ENCODE assay signal across 8 cellular contexts in the genomic region with DNA sequence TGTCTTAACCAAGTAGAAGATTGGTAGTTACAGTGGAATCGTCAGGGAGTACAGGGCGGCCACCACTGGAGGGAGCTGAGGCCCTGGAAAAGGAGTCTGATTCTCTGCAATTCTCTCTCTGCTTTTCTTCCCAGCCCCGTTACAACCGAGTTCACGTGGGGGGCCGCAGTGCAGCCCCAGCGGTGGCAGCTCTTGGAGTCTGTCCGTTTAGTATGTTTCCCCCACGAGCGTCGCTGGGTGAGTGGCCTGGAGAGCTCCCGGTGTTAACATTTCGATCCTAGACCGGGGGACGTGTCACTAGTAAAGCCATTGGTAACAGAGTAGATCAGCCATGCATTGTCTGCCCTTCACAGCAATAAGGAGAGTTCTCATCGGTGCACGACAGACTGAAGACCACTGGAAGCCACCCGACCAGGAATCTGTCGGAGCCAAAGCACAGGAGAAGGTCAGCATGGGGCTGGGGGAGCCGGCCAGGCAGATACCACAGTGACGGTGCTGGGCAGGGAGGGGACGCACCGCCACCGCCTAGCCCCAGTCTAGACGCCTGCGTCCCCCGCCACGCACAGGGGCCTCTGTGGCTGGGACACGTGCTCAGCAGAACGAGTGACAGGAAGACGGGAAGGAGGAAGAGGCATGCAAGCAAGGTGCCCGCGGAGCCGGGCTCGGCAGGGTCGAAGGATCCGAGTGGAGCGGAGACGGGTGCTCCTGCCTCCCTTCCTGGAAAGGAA. TPM values are rescaled to one million over a fixed set of nuclear protein-coding genes. Genes with fewer than 3 reads are reported as not detected.
A peak's percentile ranks its signal among the peaks of the same experiment; 100 is the strongest.
DNase-seq lines count a peak whose midpoint lies in the region; ATAC-seq and TF ChIP-seq lines count a peak whose summit lies in the region.

No MANE protein-coding gene starts in this region.

- peak overlapping the region; percentile 40 for H3K4me3 Mint-ChIP-seq in glutamatergic neuron (ENCODE audit: unreplicated experiment)

- no peak for ATAC-seq in HG03139 (IDR thresholded peaks at IDR 0.05; ENCODE audit: unreplicated experiment)
- no peak for ATAC-seq in HG02588 (IDR thresholded peaks at IDR 0.05; ENCODE audit: unreplicated experiment)

- intact Hi-C loops in transverse colon (cut with DNase I; ENCODE audit: low total_unique reads): no loop called here

- in situ Hi-C loops in transverse colon (cut with MboI; ENCODE audit: low pct_ligation_motif_present in 1 of 4, low pct_unique_long_range_greater_than_20kb in 1 of 4, low sequenced_read_pairs in 3 of 4): no loop called here

- no peaks in the 10 kb centered on the region for H3K9me3 ChIP-seq in transverse colon

- peaks cover 16% of the 10 kb centered on the region for H3K27me3 Mint-ChIP-seq in glutamatergic neuron (ENCODE audit: unreplicated experiment)

- H3K27ac ChIP-seq in transverse colon: peak overlapping the region in 2 of 4 donors; percentile 2 to 78

- H3K27me3 ChIP-seq in transverse colon: no peaks in the 10 kb centered on the region

- POLR2A ChIA-PET in AG04449 (lab: Yijun Ruan, JAX): interaction anchor here (4.2 kb wide), 1 partner anchor 14 kb away, joined by 51 read pairs; a partner anchor contains a TSS

- no peak for TF ChIP-seq POLR2A in transverse colon (IDR thresholded peaks at IDR 0.05)

- H3K4me3 ChIP-seq in AG04449 (ENCODE audit: low read depth, low read length): no peak overlapping the region
- H3K4me3 ChIP-seq in WI38 (ENCODE audit: low read depth, low read length): no peak overlapping the region
- no peak overlapping the region for H3K4me3 ChIP-seq in transverse colon

- peaks cover 0 to 37% (median 26%) of the 10 kb centered on the region in 4 donors for H3K36me3 ChIP-seq in transverse colon

- DNase-seq in AG04449 (ENCODE audit: low read depth, low spot score) (no peak), glutamatergic neuron (no peak), transverse colon (peak; percentile 34), glomerular visceral epithelial cell (ENCODE audit: extremely low spot score) (no peak)

- H3K36me3 Mint-ChIP-seq in glutamatergic neuron (ENCODE audit: unreplicated experiment): peaks cover 11% of the 10 kb centered on the region

- peak overlapping the region; percentile 73 for H3K27ac Mint-ChIP-seq in glutamatergic neuron (ENCODE audit: unreplicated experiment)

- WGBS in transverse colon (ENCODE audit: low coverage in 1 of 2), 2 donors: 38 to 83% methylated on average over 5 to 39 of the region's 39 CpGs

- peaks cover 12% of the 10 kb centered on the region for H3K4me1 Mint-ChIP-seq in glutamatergic neuron (ENCODE audit: low read depth, unreplicated experiment)

- peak; percentile 65 for TF ChIP-seq CTCF in AG04449 (IDR thresholded peaks at IDR 0.05; ENCODE audit: insufficient read depth, low read length, missing control alignments)
- TF ChIP-seq CTCF in GM12872 (IDR thresholded peaks at IDR 0.05; ENCODE audit: insufficient read depth, low read depth, low read length): peak; percentile 49
- TF ChIP-seq CTCF in WI38 (IDR thresholded peaks at IDR 0.05; ENCODE audit: low read depth, low read length): 0 out of 2 replicates have a peak, but pooled peaks have one; percentile 18
- peak; percentile 48 for TF ChIP-seq CTCF in glutamatergic neuron (IDR thresholded peaks at IDR 0.05; ENCODE audit: partially characterized antibody, unreplicated experiment)
- TF ChIP-seq CTCF in transverse colon (IDR thresholded peaks at IDR 0.05): peak; percentile 46 to 77 (median 57)

- CTCF ChIA-PET in AG04449 (lab: Yijun Ruan, JAX): interaction anchor here (1.1 to 10.9 kb wide), 2 partner anchors 40 to 175 kb away, joined by 4 to 95 read pairs; no protein-coding TSS in a partner anchor

- TF ChIP-seq EP300 in transverse colon (IDR thresholded peaks at IDR 0.05; ENCODE audit: low read depth): no peak

- peaks cover 50 to 76% (median 58%) of the 10 kb centered on the region in 4 donors for H3K4me1 ChIP-seq in transverse colon

- H3K9me3 Mint-ChIP-seq in glutamatergic neuron (ENCODE audit: unreplicated experiment): peaks cover 15% of the 10 kb centered on the region

RNA-seq across cellular contexts. Expression of a gene that starts 15.7 kb away (rescaled TPM):
- total RNA-seq in glutamatergic neuron (ENCODE audit: unreplicated experiment): 15.6 TPM
- 100 to 1,000 TPM in 1 of 4 donors, 10 to 100 TPM in 3; 11.5 to 105 (median 48.9) TPM for total RNA-seq in transverse colon

RNA-seq across cellular contexts. Expression of a gene that starts 28.9 kb away (rescaled TPM):
- total RNA-seq in glutamatergic neuron (ENCODE audit: unreplicated experiment) (211 TPM), transverse colon (100 to 1,000 TPM in 2 of 4 donors, 10 to 100 TPM in 2; 86.0 to 230 (median 148) TPM)

RNA-seq across cellular contexts. Expression of a gene that starts 31.9 kb away (rescaled TPM):
- 40.7 TPM for total RNA-seq in glutamatergic neuron (ENCODE audit: unreplicated experiment)
- 10 to 100 TPM; 23.5 to 87.5 (median 48.3) TPM for total RNA-seq in transverse colon
